Comparison of ENCODE assay signal across 2 cellular contexts in genomic region chr15:96359772-96360498, GRCh38.
TF ChIP-seq lines count a peak whose summit lies in the region.

No MANE protein-coding gene starts in this region.

TF ChIP-seq in liver, 16 proteins besides CTCF, POLR2A, EP300 and RAD21:
- TF ChIP-seq TAF1 (conservative IDR thresholded peaks at IDR 0.05): no peak
- no peak for TF ChIP-seq ATF3 (IDR thresholded peaks at IDR 0.05)
- no peak for TF ChIP-seq RXRA (IDR thresholded peaks at IDR 0.05)
- no peak for TF ChIP-seq ZBTB33 (IDR thresholded peaks at IDR 0.05)
- no peak for TF ChIP-seq JUND (IDR thresholded peaks at IDR 0.05)
- no peak for TF ChIP-seq FOXA2 (IDR thresholded peaks at IDR 0.05)
- TF ChIP-seq REST (IDR thresholded peaks at IDR 0.05): no peak

TF ChIP-seq in HepG2, 621 proteins besides CTCF, POLR2A, EP300 and RAD21:
- TF ChIP-seq TFAP4 (IDR thresholded peaks at IDR 0.05; ENCODE audit: borderline replicate concordance, low read depth) (no peak), ZNF33B (CRISPR knock-in tag; IDR thresholded peaks at IDR 0.05) (no peak), ZXDC (CRISPR knock-in tag; IDR thresholded peaks at IDR 0.05) (no peak), ZNF10 (CRISPR knock-in tag; IDR thresholded peaks at IDR 0.05; ENCODE audit: borderline replicate concordance, low read depth) (no peak), ZNF367 (CRISPR knock-in tag; IDR thresholded peaks at IDR 0.05; ENCODE audit: borderline replicate concordance) (no peak), KAT8 (CRISPR knock-in tag; IDR thresholded peaks at IDR 0.05) (no peak), SMAD1 (CRISPR knock-in tag; IDR thresholded peaks at IDR 0.05; ENCODE audit: borderline replicate concordance, low read depth) (no peak), U2AF1 (optimal IDR thresholded peaks at IDR 0.05; ENCODE audit: low read depth, low read length) (no peak), GPBP1L1 (CRISPR knock-in tag; IDR thresholded peaks at IDR 0.05) (no peak), ZSCAN5A (CRISPR knock-in tag; IDR thresholded peaks at IDR 0.05; ENCODE audit: borderline replicate concordance) (no peak), CREM (IDR thresholded peaks at IDR 0.05) (no peak), CREM (CRISPR knock-in tag; IDR thresholded peaks at IDR 0.05) (no peak), ZNF552 (CRISPR knock-in tag; IDR thresholded peaks at IDR 0.05; ENCODE audit: borderline replicate concordance) (no peak), ZNF574 (CRISPR knock-in tag; IDR thresholded peaks at IDR 0.05) (no peak), ZNF430 (CRISPR knock-in tag; IDR thresholded peaks at IDR 0.05) (no peak), ZNF224 (CRISPR knock-in tag; IDR thresholded peaks at IDR 0.05) (no peak), CBFB (CRISPR knock-in tag; IDR thresholded peaks at IDR 0.05) (no peak), RERE (CRISPR knock-in tag; IDR thresholded peaks at IDR 0.05; ENCODE audit: low read depth) (no peak)
